ENCODE assay signal across 1 cellular context in genomic region chr17:45845376-45846185, GRCh38.
A peak's percentile ranks its signal among the peaks of the same experiment; 100 is the strongest.
TF ChIP-seq lines count a peak whose summit lies in the region.

No MANE protein-coding gene starts in this region.

TF ChIP-seq in HepG2, 621 proteins besides CTCF, POLR2A, EP300 and RAD21:
- TF ChIP-seq ZFP36 (IDR thresholded peaks at IDR 0.05; ENCODE audit: borderline replicate concordance, low read depth, low read length, partially characterized antibody), result no peak
- TF ChIP-seq NFKB2 (CRISPR knock-in tag; IDR thresholded peaks at IDR 0.05; ENCODE audit: borderline replicate concordance), result 0 out of 2 replicates have a peak, but pooled peaks have one; percentile 36
- TF ChIP-seq ZNF256 (CRISPR knock-in tag; conservative IDR thresholded peaks at IDR 0.05), result no peak
